ENCODE assay signal across 8 cellular contexts in genomic region chr4:15805583-15806517, GRCh38. TPM values are rescaled to one million over a fixed set of nuclear protein-coding genes. Genes with fewer than 3 reads are reported as not detected.
DNase-seq lines count a peak whose midpoint lies in the region; ATAC-seq and TF ChIP-seq lines count a peak whose summit lies in the region.

No MANE protein-coding gene starts in this region.

- H3K36me3 ChIP-seq in neural progenitor cell = no peaks in the 10 kb centered on the region

- peak; percentile 54 for ATAC-seq in GM18505 (IDR thresholded peaks at IDR 0.05; ENCODE audit: unreplicated experiment)
- peak; percentile 39 for ATAC-seq in HG02981 (IDR thresholded peaks at IDR 0.05; ENCODE audit: unreplicated experiment)

- peak; percentile 33 for DNase-seq in NCI-H345 treated with DMSO at 0.1 percent for 48 hours (lab: John Stamatoyannopoulos, UW; ENCODE audit: unreplicated experiment)
- peak; percentile 44 for DNase-seq in activated CD4-positive, alpha-beta T cell treated with anti-CD3 and anti-CD28 coated beads for 48 hours
- DNase-seq in fibroblast of peridontal ligament (ENCODE audit: extremely low read depth) = peak; percentile 79
- DNase-seq in neural progenitor cell (ENCODE audit: low spot score) = peak; percentile 78
- DNase-seq in effector CD8-positive, alpha-beta T cell (lab: John Stamatoyannopoulos, UW) = no peak

- H3F3A ChIP-seq in neural progenitor cell (ENCODE audit: low read depth) = no peaks in the 10 kb centered on the region

- no peaks in the 10 kb centered on the region for H3K79me2 ChIP-seq in neural progenitor cell (ENCODE audit: low read depth)

- no peaks in the 10 kb centered on the region for H3K27me3 ChIP-seq in neural progenitor cell

- peak overlapping the region; percentile 51 for H2AFZ ChIP-seq in neural progenitor cell (replicated peaks)

- no peak overlapping the region for H3K27ac Mint-ChIP-seq in neural progenitor cell

- no peaks in the 10 kb centered on the region for H3K4me1 Mint-ChIP-seq in neural progenitor cell

- H3K4me3 Mint-ChIP-seq in neural progenitor cell = no peak overlapping the region

- H4K20me1 ChIP-seq in neural progenitor cell (ENCODE audit: low read depth) = no peaks in the 10 kb centered on the region

- peak; percentile 84 for TF ChIP-seq CTCF in C4-2B (conservative IDR thresholded peaks at IDR 0.05)
- TF ChIP-seq CTCF in neural progenitor cell (IDR thresholded peaks at IDR 0.05) = peak; percentile 89

- no peaks in the 10 kb centered on the region for H3K4me1 ChIP-seq in neural progenitor cell

- no peak overlapping the region for H3K4me2 ChIP-seq in neural progenitor cell

- H3K27me3 Mint-ChIP-seq in neural progenitor cell (ENCODE audit: insufficient read depth, low read depth) = peaks cover 2% of the 10 kb centered on the region

- H3K9me3 ChIP-seq in neural progenitor cell (ENCODE audit: low read depth) = no peaks in the 10 kb centered on the region

- H3K9me3 Mint-ChIP-seq in neural progenitor cell = peaks cover 2% of the 10 kb centered on the region

- H3K27ac ChIP-seq in C4-2B (no peak overlapping the region), neural progenitor cell (no peak overlapping the region)

- H3K36me3 Mint-ChIP-seq in neural progenitor cell = no peaks in the 10 kb centered on the region

- TF ChIP-seq POLR2A in GM18505 (IDR thresholded peaks at IDR 0.05; ENCODE audit: borderline replicate concordance, extremely low read depth, insufficient read depth, insufficient read length) = no peak

- no peak overlapping the region for H3K9ac ChIP-seq in neural progenitor cell

- H3K4me3 ChIP-seq in neural progenitor cell = no peak overlapping the region

RNA-seq across cellular contexts. Expression of gene CD38, which starts 27.7 kb away (rescaled TPM):
- total RNA-seq in neural progenitor cell (ENCODE audit: low replicate concordance) = 0.19 and 0.64 TPM in 2 replicates
